Comparison of ENCODE assay signal across 25 cellular contexts in genomic region chr1:157142765-157143423, GRCh38. TPM values are rescaled to one million over a fixed set of nuclear protein-coding genes. Genes with fewer than 3 reads are reported as not detected.
DNase-seq lines count a peak whose midpoint lies in the region; ATAC-seq and TF ChIP-seq lines count a peak whose summit lies in the region.
"Had no signal": no experiment of that assay in that cellular context is flagged by ENCODE, and none has a peak within 500 bp of the region (broad histone marks: within the 10 kb centered on the region; RNA-seq: fewer than 3 reads in every experiment).

No MANE protein-coding gene starts in this region.

- TF ChIP-seq CTCF in esophagus squamous epithelium (IDR thresholded peaks at IDR 0.05): no peak

- H3K36me3 Mint-ChIP-seq in activated T-helper 17 cell treated with anti-CD3 and anti-CD28 coated beads, Interleukin-2, amount 50 U/mL, for 72 hours (ENCODE audit: low read depth): peaks cover 1% of the 10 kb centered on the region
- no peaks in the 10 kb centered on the region for H3K36me3 Mint-ChIP-seq in stimulated activated memory B cell treated with anti-CD40 and anti-IgM and Interleukin-4, amounts not matched to agents 10 μg/mL and 1 μg/mL and 100 μg/mL, for 72 hours

- H3K4me1 Mint-ChIP-seq in activated T-helper 17 cell treated with anti-CD3 and anti-CD28 coated beads, Interleukin-2, amount 50 U/mL, for 72 hours: peaks cover 38% of the 10 kb centered on the region
- H3K4me1 Mint-ChIP-seq in stimulated activated memory B cell treated with anti-CD40 and anti-IgM and Interleukin-4, amounts not matched to agents 10 μg/mL and 1 μg/mL and 100 μg/mL, for 72 hours: peaks cover 47% of the 10 kb centered on the region

- no peaks in the 10 kb centered on the region for H3K27me3 Mint-ChIP-seq in activated T-helper 17 cell treated with anti-CD3 and anti-CD28 coated beads, Interleukin-2, amount 50 U/mL, for 72 hours
- no peaks in the 10 kb centered on the region for H3K27me3 Mint-ChIP-seq in stimulated activated memory B cell treated with anti-CD40 and anti-IgM and Interleukin-4, amounts not matched to agents 10 μg/mL and 1 μg/mL and 100 μg/mL, for 72 hours

- H3K9me3 ChIP-seq in esophagus squamous epithelium: no peaks in the 10 kb centered on the region
- H3K9me3 ChIP-seq: BLaER1 treated with 17β-estradiol and CSF1 and Interleukin-3, amounts not matched to agents 10 nM and 100 nM; SK-N-SH had no signal

- no peak overlapping the region for H3K27ac Mint-ChIP-seq in activated T-helper 17 cell treated with anti-CD3 and anti-CD28 coated beads, Interleukin-2, amount 50 U/mL, for 72 hours
- H3K27ac Mint-ChIP-seq in stimulated activated memory B cell treated with anti-CD40 and anti-IgM and Interleukin-4, amounts not matched to agents 10 μg/mL and 1 μg/mL and 100 μg/mL, for 72 hours: peak overlapping the region; percentile 94
- H3K27ac Mint-ChIP-seq: CD8-positive, alpha-beta T cell had no signal

- no peaks in the 10 kb centered on the region for H3K36me3 ChIP-seq in esophagus squamous epithelium
- H3K36me3 ChIP-seq: BLaER1 treated with 17β-estradiol and CSF1 and Interleukin-3, amounts not matched to agents 10 nM and 100 nM had no signal

- WGBS in esophagus squamous epithelium, 2 donors: 42 to 71% methylated on average over 3 of the region's 3 CpGs

- DNase-seq in LHCN-M2 (ENCODE audit: low read depth): peak; percentile 18
- no peak for DNase-seq in esophagus squamous epithelium (lab: John Stamatoyannopoulos, UW)
- DNase-seq in NCI-H526 (lab: John Stamatoyannopoulos, UW): no peak
- no peak for DNase-seq in KBM-7
- DNase-seq in midbrain (lab: John Stamatoyannopoulos, UW): no peak
- DNase-seq: Calu3; CD8-positive, alpha-beta T cell; H7; IMR-90; Kasumi-1; MM.1S; NCI-H1092; NCI-H146; NCI-H2081; NCI-H2171 treated with DMSO at 0.1 percent for 48 hours; NCI-H446; NCI-H748 treated with DMSO at 0.1 percent for 48 hours; NK-92 treated with Interleukin-12 subunit alpha and Interleukin-12 subunit beta, amount 100 ng/mL, for 24 hours; RPMI8226; SHP77 treated with DMSO at 0.1 percent for 48 hours; SK-N-SH had no signal

- in situ Hi-C loops in KBM-7 (cut with MboI; ENCODE audit: low pct_unique_long_range_greater_than_20kb, low sequenced_read_pairs): no loop called here

- no peaks in the 10 kb centered on the region for H3K27me3 ChIP-seq in esophagus squamous epithelium
- H3K27me3 ChIP-seq: BLaER1 treated with 17β-estradiol and CSF1 and Interleukin-3, amounts not matched to agents 10 nM and 100 nM had no signal

- peak; percentile 8 for ATAC-seq in activated T-helper 17 cell treated with anti-CD3 and anti-CD28 coated beads, Interleukin-2, amount 50 U/mL, for 72 hours (replicated peaks)
- ATAC-seq in stimulated activated memory B cell treated with anti-CD40 and anti-IgM and Interleukin-4, amounts not matched to agents 10 μg/mL and 1 μg/mL and 100 μg/mL, for 72 hours: no peak
- ATAC-seq: CD8-positive, alpha-beta T cell had no signal

- H3K4me3 Mint-ChIP-seq in activated T-helper 17 cell treated with anti-CD3 and anti-CD28 coated beads, Interleukin-2, amount 50 U/mL, for 72 hours: no peak overlapping the region
- H3K4me3 Mint-ChIP-seq in stimulated activated memory B cell treated with anti-CD40 and anti-IgM and Interleukin-4, amounts not matched to agents 10 μg/mL and 1 μg/mL and 100 μg/mL, for 72 hours: no peak overlapping the region
- H3K4me3 Mint-ChIP-seq: CD8-positive, alpha-beta T cell had no signal

- peak overlapping the region; percentile 47 to 83 (median 78) for H3K27ac ChIP-seq in esophagus squamous epithelium
- H3K27ac ChIP-seq: BLaER1 treated with 17β-estradiol and CSF1 and Interleukin-3, amounts not matched to agents 10 nM and 100 nM had no signal

- intact Hi-C loops in esophagus squamous epithelium (cut with DNase I): no loop called here

- peaks cover 2 to 61% (median 33%) of the 10 kb centered on the region in 3 donors for H3K4me1 ChIP-seq in esophagus squamous epithelium

- H3K4me3 ChIP-seq in esophagus squamous epithelium: no peak overlapping the region
- H3K4me3 ChIP-seq: BLaER1 treated with 17β-estradiol and CSF1 and Interleukin-3, amounts not matched to agents 10 nM and 100 nM had no signal

- no peak for TF ChIP-seq POLR2A in esophagus squamous epithelium (IDR thresholded peaks at IDR 0.05)

- no peaks in the 10 kb centered on the region for H3K9me3 Mint-ChIP-seq in activated T-helper 17 cell treated with anti-CD3 and anti-CD28 coated beads, Interleukin-2, amount 50 U/mL, for 72 hours
- H3K9me3 Mint-ChIP-seq in stimulated activated memory B cell treated with anti-CD40 and anti-IgM and Interleukin-4, amounts not matched to agents 10 μg/mL and 1 μg/mL and 100 μg/mL, for 72 hours: no peaks in the 10 kb centered on the region
- H3K9me3 Mint-ChIP-seq: CD8-positive, alpha-beta T cell had no signal

RNA-seq across cellular contexts. Expression of gene ETV3, which starts 4.7 kb away (rescaled TPM):
- total RNA-seq in LHCN-M2 (2014; rRNA removed) (7.6 and 11.4 TPM in 2 replicates), esophagus squamous epithelium (10 to 100 TPM; 25.0 to 31.4 (median 27.3) TPM)
- polyA plus RNA-seq in LHCN-M2 (2012): 7.7 TPM
- 10 to 100 TPM; 18.4 to 39.4 TPM for total RNA-seq in activated T-helper 17 cell treated with anti-CD3 and anti-CD28 coated beads, Interleukin-2, amount 50 U/mL, for 72 hours

RNA-seq across cellular contexts. Expression of gene ETV3L, which starts 43.3 kb away (rescaled TPM):
- total RNA-seq in LHCN-M2 (2014; rRNA removed) (not detected in 2 replicates), esophagus squamous epithelium (not detected)
- not detected for polyA plus RNA-seq in LHCN-M2 (2012)
- total RNA-seq in activated T-helper 17 cell treated with anti-CD3 and anti-CD28 coated beads, Interleukin-2, amount 50 U/mL, for 72 hours: under 1 TPM in 1 of 2 donors, not detected in 1; 0.26 TPM
- total RNA-seq: Calu3; CD8-positive, alpha-beta T cell; IMR-90; OCI-LY7 had no signal
- polyA plus RNA-seq: IMR-90, SK-N-SH had no signal
